ENCODE assay signal across 1 cellular context in genomic region chr6:39204646-39205244, GRCh38.
TF ChIP-seq lines count a peak whose summit lies in the region.

No MANE protein-coding gene starts in this region.

TF ChIP-seq in K562, 482 proteins besides CTCF, POLR2A, EP300 and RAD21:
- TF ChIP-seq RBM17 (IDR thresholded peaks at IDR 0.05; ENCODE audit: borderline replicate concordance, low read depth, low read length) (no peak), POLR2G (IDR thresholded peaks at IDR 0.05; ENCODE audit: low read depth, low read length) (0 out of 2 replicates have a peak, but pooled peaks have one; percentile 23)
